ENCODE assay signal across 7 cellular contexts in the genomic region with DNA sequence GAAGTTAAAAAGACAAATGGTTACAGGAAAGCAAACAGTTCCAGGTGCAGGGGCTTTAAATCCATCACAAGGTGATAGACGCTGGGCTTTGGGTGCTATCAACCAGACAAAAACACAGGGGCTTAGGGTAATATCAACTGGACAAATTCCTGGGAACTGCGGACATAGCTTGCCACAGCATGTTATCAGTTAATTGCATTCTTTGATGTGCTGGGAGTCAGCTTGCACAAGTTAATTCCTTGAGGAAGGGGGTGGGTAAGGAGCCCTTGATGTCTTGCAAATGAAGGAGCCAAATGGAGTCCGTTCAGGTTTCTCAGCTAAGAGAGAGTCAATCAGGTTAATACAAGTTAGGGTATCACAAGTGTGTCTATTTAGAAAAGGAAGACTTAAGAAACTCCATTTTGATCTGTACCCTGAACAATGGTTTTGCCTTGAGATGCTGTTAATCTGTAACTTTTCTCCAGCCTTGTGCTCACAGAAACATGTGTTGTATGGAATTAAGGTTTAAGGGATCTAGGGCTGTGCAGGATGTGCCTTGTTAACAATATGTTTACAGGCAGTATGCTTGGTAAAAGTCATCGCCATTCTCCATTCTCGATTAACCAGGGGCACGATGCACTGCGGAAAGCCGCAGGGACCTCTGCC.
DNase-seq lines count a peak whose midpoint lies in the region; ATAC-seq and TF ChIP-seq lines count a peak whose summit lies in the region.
"Not testable (repeated sequence)": the region's sequence is repeated elsewhere in the genome, so short reads cannot be mapped to it uniquely, and the experiment has no call there.

No MANE protein-coding gene starts in this region.

- POLR2A ChIA-PET in CD4-positive, alpha-beta memory T cell (lab: Charles Lee; ENCODE audit: partially characterized antibody); HEK293 (lab: Yijun Ruan, JAX): not testable (repeated sequence)

- peaks cover 41 to 43% of the 10 kb centered on the region in 2 donors for H3K36me3 Mint-ChIP-seq in CD4-positive, alpha-beta memory T cell
- H3K36me3 Mint-ChIP-seq in T-helper 17 cell (ENCODE audit: low read depth), result not testable (repeated sequence)
- H3K36me3 Mint-ChIP-seq in brain (peaks cover 15% of the 10 kb centered on the region), mesothelial cell of epicardium (peaks cover 15% of the 10 kb centered on the region), progenitor cell of endocrine pancreas (ENCODE audit: insufficient read depth) (peaks cover 17% of the 10 kb centered on the region)

- H3K4me1 ChIP-seq in CD4-positive, alpha-beta memory T cell (ENCODE audit: insufficient read depth, low read length); HEK293 (ENCODE audit: control insufficient read depth, insufficient read depth, low read length): not testable (repeated sequence)
- H3K4me1 ChIP-seq in iPS-20b (ENCODE audit: insufficient read depth, low read length), result peaks cover 26% of the 10 kb centered on the region; the same call in 1 of the 2 replicates

- H3K9me3 Mint-ChIP-seq in CD4-positive, alpha-beta memory T cell, result peaks cover 0 to 16% (median 0%) of the 10 kb centered on the region in 8 donors
- H3K9me3 Mint-ChIP-seq in brain (peaks cover 4 to 30% (median 17%) of the 10 kb centered on the region in 5 experiments), mesothelial cell of epicardium (peaks cover 14% of the 10 kb centered on the region), progenitor cell of endocrine pancreas (ENCODE audit: low read depth) (peaks cover 16% of the 10 kb centered on the region)

- not testable (repeated sequence) for H3K9me3 ChIP-seq in CD4-positive, alpha-beta memory T cell (ENCODE audit: control insufficient read depth in 1 of 2, low read length in 2 of 2); HEK293 (ENCODE audit: control insufficient read depth, insufficient read depth, low read depth, low read length); T-helper 17 cell (ENCODE audit: control insufficient read depth, low read length, poor library complexity, severe bottlenecking); iPS-20b (ENCODE audit: insufficient read depth, low read depth, low read length)

- H3K4me3 Mint-ChIP-seq in CD4-positive, alpha-beta memory T cell, result peak overlapping the region in 1 of 8 donors; percentile 26
- not testable (repeated sequence) for H3K4me3 Mint-ChIP-seq in T-helper 17 cell, mesothelial cell of epicardium
- H3K4me3 Mint-ChIP-seq in brain (peak overlapping the region in 2 of 5 experiments; percentile 36 to 82), progenitor cell of endocrine pancreas (ENCODE audit: low read depth) (peak overlapping the region; percentile 11)

- not testable (repeated sequence) for H3K4me3 ChIP-seq in CD4-positive, alpha-beta memory T cell (ENCODE audit: low read length in 2 of 2); HEK293 (ENCODE audit: low read depth, low read length)
- H3K4me3 ChIP-seq in iPS-20b (ENCODE audit: low read length), result 0 out of 2 replicates have a peak overlapping the region, but pooled peaks have one; percentile 4

- CTCF ChIA-PET in CD4-positive, alpha-beta memory T cell (lab: Charles Lee; ENCODE audit: partially characterized antibody), result interaction anchor here (0.7 kb wide), 1 partner anchor 164 kb away, joined by 3 read pairs; no protein-coding TSS in a partner anchor
- CTCF ChIA-PET in HEK293 (lab: Yijun Ruan, JAX), result not testable (repeated sequence)

- DNase-seq in CD4-positive, alpha-beta memory T cell; T-helper 17 cell; mesothelial cell of epicardium (ENCODE audit: low spot score in 2 of 2, unreplicated experiment in 2 of 2); progenitor cell of endocrine pancreas (ENCODE audit: low spot score, unreplicated experiment): not testable (repeated sequence)

- TF ChIP-seq CTCF in HEK293 (tag by site-specific recombination; IDR thresholded peaks at IDR 0.05); brain (conservative IDR thresholded peaks at IDR 0.05); mesothelial cell of epicardium (IDR thresholded peaks at IDR 0.05; ENCODE audit: unreplicated experiment); progenitor cell of endocrine pancreas (IDR thresholded peaks at IDR 0.05; ENCODE audit: unreplicated experiment): not testable (repeated sequence)

- not testable (repeated sequence) for H3K27me3 Mint-ChIP-seq in CD4-positive, alpha-beta memory T cell; T-helper 17 cell; brain; mesothelial cell of epicardium (ENCODE audit: low read depth); progenitor cell of endocrine pancreas

- not testable (repeated sequence) for H3K27me3 ChIP-seq in CD4-positive, alpha-beta memory T cell (ENCODE audit: insufficient read depth, low read length); iPS-20b (ENCODE audit: insufficient read depth, low read length)

- peaks cover 30 to 56% (median 38%) of the 10 kb centered on the region in 4 donors for H3K4me1 Mint-ChIP-seq in CD4-positive, alpha-beta memory T cell
- peaks cover 14% of the 10 kb centered on the region for H3K4me1 Mint-ChIP-seq in T-helper 17 cell
- peaks cover 54% of the 10 kb centered on the region for H3K4me1 Mint-ChIP-seq in brain
- peaks cover 61% of the 10 kb centered on the region for H3K4me1 Mint-ChIP-seq in mesothelial cell of epicardium
- H3K4me1 Mint-ChIP-seq in progenitor cell of endocrine pancreas (ENCODE audit: low read depth), result peaks cover 57% of the 10 kb centered on the region

- H3K9ac ChIP-seq in iPS-20b (ENCODE audit: low read depth, low read length), result not testable (repeated sequence)

- H3K27ac ChIP-seq in CD4-positive, alpha-beta memory T cell (ENCODE audit: low read depth, low read length); HEK293 (ENCODE audit: extremely low read depth, low read depth, low read length); iPS-20b (ENCODE audit: low read length): not testable (repeated sequence)

- H3K36me3 ChIP-seq in CD4-positive, alpha-beta memory T cell (ENCODE audit: insufficient read depth, low read length); HEK293 (ENCODE audit: control insufficient read depth in 2 of 2, insufficient read depth in 1 of 2, low read length in 2 of 2); iPS-20b (ENCODE audit: insufficient read depth, low read depth, low read length): not testable (repeated sequence)

- H3K27ac Mint-ChIP-seq in CD4-positive, alpha-beta memory T cell, result peak overlapping the region in 5 of 7 donors; percentile 14 to 81 (median 48)
- H3K27ac Mint-ChIP-seq in T-helper 17 cell (peak overlapping the region; percentile 53), brain (peak overlapping the region; percentile 78 to 98 (median 95)), mesothelial cell of epicardium (peak overlapping the region; percentile 81), progenitor cell of endocrine pancreas (peak overlapping the region; percentile 95)

- ATAC-seq in T-helper 17 cell, result not testable (repeated sequence)

- intact Hi-C loops in CD4-positive, alpha-beta memory T cell (cut with micrococcal nuclease), result not testable (repeated sequence)

TF ChIP-seq in HEK293, 187 proteins besides CTCF, POLR2A, EP300 and RAD21:
- TF ChIP-seq, protein P1, sequence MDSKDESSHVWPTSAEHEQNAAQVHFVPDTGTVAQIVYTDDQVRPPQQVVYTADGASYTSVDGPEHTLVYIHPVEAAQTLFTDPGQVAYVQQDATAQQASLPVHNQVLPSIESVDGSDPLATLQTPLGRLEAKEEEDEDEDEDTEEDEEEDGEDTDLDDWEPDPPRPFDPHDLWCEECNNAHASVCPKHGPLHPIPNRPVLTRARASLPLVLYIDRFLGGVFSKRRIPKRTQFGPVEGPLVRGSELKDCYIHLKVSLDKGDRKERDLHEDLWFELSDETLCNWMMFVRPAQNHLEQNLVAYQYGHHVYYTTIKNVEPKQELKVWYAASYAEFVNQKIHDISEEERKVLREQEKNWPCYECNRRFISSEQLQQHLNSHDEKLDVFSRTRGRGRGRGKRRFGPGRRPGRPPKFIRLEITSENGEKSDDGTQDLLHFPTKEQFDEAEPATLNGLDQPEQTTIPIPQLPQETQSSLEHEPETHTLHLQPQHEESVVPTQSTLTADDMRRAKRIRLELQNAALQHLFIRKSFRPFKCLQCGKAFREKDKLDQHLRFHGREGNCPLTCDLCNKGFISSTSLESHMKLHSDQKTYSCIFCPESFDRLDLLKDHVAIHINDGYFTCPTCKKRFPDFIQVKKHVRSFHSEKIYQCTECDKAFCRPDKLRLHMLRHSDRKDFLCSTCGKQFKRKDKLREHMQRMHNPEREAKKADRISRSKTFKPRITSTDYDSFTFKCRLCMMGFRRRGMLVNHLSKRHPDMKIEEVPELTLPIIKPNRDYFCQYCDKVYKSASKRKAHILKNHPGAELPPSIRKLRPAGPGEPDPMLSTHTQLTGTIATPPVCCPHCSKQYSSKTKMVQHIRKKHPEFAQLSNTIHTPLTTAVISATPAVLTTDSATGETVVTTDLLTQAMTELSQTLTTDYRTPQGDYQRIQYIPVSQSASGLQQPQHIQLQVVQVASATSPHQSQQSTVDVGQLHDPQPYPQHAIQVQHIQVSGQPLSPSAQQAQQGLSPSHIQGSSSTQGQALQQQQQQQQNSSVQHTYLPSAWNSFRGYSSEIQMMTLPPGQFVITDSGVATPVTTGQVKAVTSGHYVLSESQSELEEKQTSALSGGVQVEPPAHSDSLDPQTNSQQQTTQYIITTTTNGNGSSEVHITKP (tag by site-specific recombination; IDR thresholded peaks at IDR 0.05), result peak; percentile 50
- TF ChIP-seq TCF7L2 (IDR thresholded peaks at IDR 0.05; ENCODE audit: borderline replicate concordance, low read depth, low read length), result peak; percentile 74; the same call in 1 of the 2 replicates
